26 cellular contexts compared by ENCODE assay signal in the genomic region with DNA sequence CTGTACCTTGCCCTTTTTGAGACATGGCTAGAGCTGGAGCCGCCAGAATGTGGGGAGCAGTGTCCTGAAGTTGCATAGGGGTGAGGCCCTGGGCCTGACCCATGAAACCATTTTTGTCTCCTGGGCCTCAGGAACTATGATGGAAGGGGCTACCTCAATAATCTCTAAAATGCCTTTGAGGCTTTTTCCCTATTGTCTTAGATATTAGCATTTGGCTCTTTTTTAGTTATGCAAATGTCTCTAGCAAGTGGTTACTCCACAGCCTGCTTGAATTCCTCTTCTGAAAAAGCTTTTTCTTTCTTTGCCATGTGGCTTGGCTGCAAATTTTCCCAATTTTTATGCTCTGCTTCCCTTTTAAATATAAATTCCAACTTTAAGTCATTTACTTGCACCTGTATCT.
DNase-seq lines count a peak whose midpoint lies in the region; ATAC-seq and TF ChIP-seq lines count a peak whose summit lies in the region.
"Had no signal": no experiment of that assay in that cellular context is flagged by ENCODE, and none has a peak within 500 bp of the region (broad histone marks: within the 10 kb centered on the region; RNA-seq: fewer than 3 reads in every experiment).

No MANE protein-coding gene starts in this region.

- no peak for TF ChIP-seq CTCF in WTC11 (IDR thresholded peaks at IDR 0.05)
- TF ChIP-seq CTCF in lower leg skin (IDR thresholded peaks at IDR 0.05): no peak

- ATAC-seq in WTC11: peak; percentile 69
- no peak for ATAC-seq in left lobe of liver
- ATAC-seq: CD8-positive, alpha-beta T cell; K562; Panc1 had no signal

- H3K4me1 Mint-ChIP-seq in activated CD4-positive, alpha-beta T cell treated with anti-CD3 and anti-CD28 coated beads, Interleukin-2, amount 10 ng/mL, durations not matched to agents 24 days and 14 days: peaks cover 12% of the 10 kb centered on the region
- peaks cover 49% of the 10 kb centered on the region for H3K4me1 Mint-ChIP-seq in WTC11

- intact Hi-C loops in activated CD4-positive, alpha-beta T cell treated with anti-CD3 and anti-CD28 coated beads, Interleukin-2, amount 10 ng/mL, durations not matched to agents 24 days and 14 days (cut with micrococcal nuclease): no loop called here
- intact Hi-C loops in lower leg skin (cut with DNase I; ENCODE audit: low total_unique reads): no loop called here

- H3K4me3 ChIP-seq in iPS-18c (ENCODE audit: insufficient read depth, low read depth, low read length) (peak overlapping the region; percentile 21), lower leg skin (ENCODE audit: low read depth, poor library complexity, severe bottlenecking) (no peak overlapping the region)
- H3K4me3 ChIP-seq: K562, MG63, SK-N-MC had no signal

- H3K9me3 Mint-ChIP-seq in activated CD4-positive, alpha-beta T cell treated with anti-CD3 and anti-CD28 coated beads, Interleukin-2, amount 10 ng/mL, durations not matched to agents 24 days and 14 days: peaks cover 11% of the 10 kb centered on the region
- peaks cover 20% of the 10 kb centered on the region for H3K9me3 Mint-ChIP-seq in WTC11

- no peak overlapping the region for H3K4me3 Mint-ChIP-seq in activated CD4-positive, alpha-beta T cell treated with anti-CD3 and anti-CD28 coated beads, Interleukin-2, amount 10 ng/mL, durations not matched to agents 24 days and 14 days
- no peak overlapping the region for H3K4me3 Mint-ChIP-seq in WTC11
- H3K4me3 Mint-ChIP-seq: B cell; CD8-positive, alpha-beta T cell; HFFc6 had no signal

- H3K27me3 Mint-ChIP-seq in activated CD4-positive, alpha-beta T cell treated with anti-CD3 and anti-CD28 coated beads, Interleukin-2, amount 10 ng/mL, durations not matched to agents 24 days and 14 days: no peaks in the 10 kb centered on the region
- peaks cover 3% of the 10 kb centered on the region; the same call in 1 of the 2 replicates for H3K27me3 Mint-ChIP-seq in WTC11 (ENCODE audit: low read depth)
- H3K27me3 Mint-ChIP-seq: B cell had no signal

- no peak for TF ChIP-seq POLR2A in lower leg skin (IDR thresholded peaks at IDR 0.05)

- POLR2A ChIA-PET in WTC11 (lab: Charles Lee): no interaction called here

- CTCF ChIA-PET in WTC11 (lab: Charles Lee): interaction anchor here (0.6 to 2.6 kb wide), 4 partner anchors 20 to 93 kb away, joined by 3 to 22 read pairs (median 12); no protein-coding TSS in a partner anchor

- peak; percentile 45 for DNase-seq in activated CD4-positive, alpha-beta T cell treated with anti-CD3 and anti-CD28 coated beads, Interleukin-2, amount 10 ng/mL, durations not matched to agents 24 days and 14 days
- DNase-seq in activated CD4-positive, alpha-beta T cell treated with anti-CD3 and anti-CD28 coated beads for 4 hours: no peak
- DNase-seq in WTC11 (ENCODE audit: low spot score) (no peak), left lobe of liver (ENCODE audit: low spot score) (no peak), lower leg skin (ENCODE audit: low spot score in 2 of 2) (no peak), DMS 273 (lab: John Stamatoyannopoulos, UW; ENCODE audit: unreplicated experiment) (no peak), anterior cingulate cortex (lab: John Stamatoyannopoulos, UW) (no peak)
- DNase-seq: Caco-2; CD8-positive, alpha-beta T cell; DMS 273 treated with DMSO at 0.1 percent for 48 hours; DMS79 treated with DMSO at 0.1 percent for 48 hours; H7; HFFc6; MG63; NCI-H1105 treated with DMSO at 0.1 percent for 48 hours; NCI-H146; NCI-H2029; NCI-H446 treated with DMSO at 0.1 percent for 48 hours; NCI-H526; NCI-H82; SHP77 had no signal

- no peak overlapping the region for H3K27ac Mint-ChIP-seq in activated CD4-positive, alpha-beta T cell treated with anti-CD3 and anti-CD28 coated beads, Interleukin-2, amount 10 ng/mL, durations not matched to agents 24 days and 14 days
- peak overlapping the region; percentile 86 for H3K27ac Mint-ChIP-seq in WTC11
- H3K27ac Mint-ChIP-seq: B cell; CD8-positive, alpha-beta T cell; HFFc6 had no signal

- H3K9me3 ChIP-seq in iPS-18c (ENCODE audit: control insufficient read depth, insufficient read depth, low read length): no peaks in the 10 kb centered on the region
- H3K9me3 ChIP-seq: Caco-2 had no signal

- 100% methylated on average over 1 of the region's 1 CpG for WGBS in lower leg skin, 2 donors

- peaks cover 38% of the 10 kb centered on the region for H3K36me3 Mint-ChIP-seq in activated CD4-positive, alpha-beta T cell treated with anti-CD3 and anti-CD28 coated beads, Interleukin-2, amount 10 ng/mL, durations not matched to agents 24 days and 14 days (ENCODE audit: low read depth)
- H3K36me3 Mint-ChIP-seq in WTC11: peaks cover 24% of the 10 kb centered on the region

TF ChIP-seq in WTC11, 78 proteins besides CTCF, POLR2A, EP300 and RAD21 (continues in another document):
- no peak for TF ChIP-seq ZBTB21 (CRISPR knock-in tag; IDR thresholded peaks at IDR 0.05; ENCODE audit: borderline replicate concordance)
- no peak for TF ChIP-seq HMGA2 (CRISPR knock-in tag; IDR thresholded peaks at IDR 0.05)
- no peak for TF ChIP-seq ZNF219 (CRISPR knock-in tag; IDR thresholded peaks at IDR 0.05; ENCODE audit: borderline replicate concordance)
- no peak for TF ChIP-seq TEAD1 (CRISPR knock-in tag; IDR thresholded peaks at IDR 0.05)
- TF ChIP-seq, protein P1, sequence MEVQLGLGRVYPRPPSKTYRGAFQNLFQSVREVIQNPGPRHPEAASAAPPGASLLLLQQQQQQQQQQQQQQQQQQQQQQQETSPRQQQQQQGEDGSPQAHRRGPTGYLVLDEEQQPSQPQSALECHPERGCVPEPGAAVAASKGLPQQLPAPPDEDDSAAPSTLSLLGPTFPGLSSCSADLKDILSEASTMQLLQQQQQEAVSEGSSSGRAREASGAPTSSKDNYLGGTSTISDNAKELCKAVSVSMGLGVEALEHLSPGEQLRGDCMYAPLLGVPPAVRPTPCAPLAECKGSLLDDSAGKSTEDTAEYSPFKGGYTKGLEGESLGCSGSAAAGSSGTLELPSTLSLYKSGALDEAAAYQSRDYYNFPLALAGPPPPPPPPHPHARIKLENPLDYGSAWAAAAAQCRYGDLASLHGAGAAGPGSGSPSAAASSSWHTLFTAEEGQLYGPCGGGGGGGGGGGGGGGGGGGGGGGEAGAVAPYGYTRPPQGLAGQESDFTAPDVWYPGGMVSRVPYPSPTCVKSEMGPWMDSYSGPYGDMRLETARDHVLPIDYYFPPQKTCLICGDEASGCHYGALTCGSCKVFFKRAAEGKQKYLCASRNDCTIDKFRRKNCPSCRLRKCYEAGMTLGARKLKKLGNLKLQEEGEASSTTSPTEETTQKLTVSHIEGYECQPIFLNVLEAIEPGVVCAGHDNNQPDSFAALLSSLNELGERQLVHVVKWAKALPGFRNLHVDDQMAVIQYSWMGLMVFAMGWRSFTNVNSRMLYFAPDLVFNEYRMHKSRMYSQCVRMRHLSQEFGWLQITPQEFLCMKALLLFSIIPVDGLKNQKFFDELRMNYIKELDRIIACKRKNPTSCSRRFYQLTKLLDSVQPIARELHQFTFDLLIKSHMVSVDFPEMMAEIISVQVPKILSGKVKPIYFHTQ (CRISPR knock-in tag; IDR thresholded peaks at IDR 0.05): no peak
- no peak for TF ChIP-seq TCF7 (CRISPR knock-in tag; IDR thresholded peaks at IDR 0.05; ENCODE audit: low read depth)
- TF ChIP-seq, protein P2, sequence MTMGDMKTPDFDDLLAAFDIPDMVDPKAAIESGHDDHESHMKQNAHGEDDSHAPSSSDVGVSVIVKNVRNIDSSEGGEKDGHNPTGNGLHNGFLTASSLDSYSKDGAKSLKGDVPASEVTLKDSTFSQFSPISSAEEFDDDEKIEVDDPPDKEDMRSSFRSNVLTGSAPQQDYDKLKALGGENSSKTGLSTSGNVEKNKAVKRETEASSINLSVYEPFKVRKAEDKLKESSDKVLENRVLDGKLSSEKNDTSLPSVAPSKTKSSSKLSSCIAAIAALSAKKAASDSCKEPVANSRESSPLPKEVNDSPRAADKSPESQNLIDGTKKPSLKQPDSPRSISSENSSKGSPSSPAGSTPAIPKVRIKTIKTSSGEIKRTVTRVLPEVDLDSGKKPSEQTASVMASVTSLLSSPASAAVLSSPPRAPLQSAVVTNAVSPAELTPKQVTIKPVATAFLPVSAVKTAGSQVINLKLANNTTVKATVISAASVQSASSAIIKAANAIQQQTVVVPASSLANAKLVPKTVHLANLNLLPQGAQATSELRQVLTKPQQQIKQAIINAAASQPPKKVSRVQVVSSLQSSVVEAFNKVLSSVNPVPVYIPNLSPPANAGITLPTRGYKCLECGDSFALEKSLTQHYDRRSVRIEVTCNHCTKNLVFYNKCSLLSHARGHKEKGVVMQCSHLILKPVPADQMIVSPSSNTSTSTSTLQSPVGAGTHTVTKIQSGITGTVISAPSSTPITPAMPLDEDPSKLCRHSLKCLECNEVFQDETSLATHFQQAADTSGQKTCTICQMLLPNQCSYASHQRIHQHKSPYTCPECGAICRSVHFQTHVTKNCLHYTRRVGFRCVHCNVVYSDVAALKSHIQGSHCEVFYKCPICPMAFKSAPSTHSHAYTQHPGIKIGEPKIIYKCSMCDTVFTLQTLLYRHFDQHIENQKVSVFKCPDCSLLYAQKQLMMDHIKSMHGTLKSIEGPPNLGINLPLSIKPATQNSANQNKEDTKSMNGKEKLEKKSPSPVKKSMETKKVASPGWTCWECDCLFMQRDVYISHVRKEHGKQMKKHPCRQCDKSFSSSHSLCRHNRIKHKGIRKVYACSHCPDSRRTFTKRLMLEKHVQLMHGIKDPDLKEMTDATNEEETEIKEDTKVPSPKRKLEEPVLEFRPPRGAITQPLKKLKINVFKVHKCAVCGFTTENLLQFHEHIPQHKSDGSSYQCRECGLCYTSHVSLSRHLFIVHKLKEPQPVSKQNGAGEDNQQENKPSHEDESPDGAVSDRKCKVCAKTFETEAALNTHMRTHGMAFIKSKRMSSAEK (CRISPR knock-in tag; IDR thresholded peaks at IDR 0.05; ENCODE audit: borderline replicate concordance): no peak
- TF ChIP-seq, protein P3, sequence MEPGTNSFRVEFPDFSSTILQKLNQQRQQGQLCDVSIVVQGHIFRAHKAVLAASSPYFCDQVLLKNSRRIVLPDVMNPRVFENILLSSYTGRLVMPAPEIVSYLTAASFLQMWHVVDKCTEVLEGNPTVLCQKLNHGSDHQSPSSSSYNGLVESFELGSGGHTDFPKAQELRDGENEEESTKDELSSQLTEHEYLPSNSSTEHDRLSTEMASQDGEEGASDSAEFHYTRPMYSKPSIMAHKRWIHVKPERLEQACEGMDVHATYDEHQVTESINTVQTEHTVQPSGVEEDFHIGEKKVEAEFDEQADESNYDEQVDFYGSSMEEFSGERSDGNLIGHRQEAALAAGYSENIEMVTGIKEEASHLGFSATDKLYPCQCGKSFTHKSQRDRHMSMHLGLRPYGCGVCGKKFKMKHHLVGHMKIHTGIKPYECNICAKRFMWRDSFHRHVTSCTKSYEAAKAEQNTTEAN (CRISPR knock-in tag; IDR thresholded peaks at IDR 0.05): no peak
- TF ChIP-seq GTF2I (CRISPR knock-in tag; conservative IDR thresholded peaks at IDR 0.05): no peak
